In the genomic region with DNA sequence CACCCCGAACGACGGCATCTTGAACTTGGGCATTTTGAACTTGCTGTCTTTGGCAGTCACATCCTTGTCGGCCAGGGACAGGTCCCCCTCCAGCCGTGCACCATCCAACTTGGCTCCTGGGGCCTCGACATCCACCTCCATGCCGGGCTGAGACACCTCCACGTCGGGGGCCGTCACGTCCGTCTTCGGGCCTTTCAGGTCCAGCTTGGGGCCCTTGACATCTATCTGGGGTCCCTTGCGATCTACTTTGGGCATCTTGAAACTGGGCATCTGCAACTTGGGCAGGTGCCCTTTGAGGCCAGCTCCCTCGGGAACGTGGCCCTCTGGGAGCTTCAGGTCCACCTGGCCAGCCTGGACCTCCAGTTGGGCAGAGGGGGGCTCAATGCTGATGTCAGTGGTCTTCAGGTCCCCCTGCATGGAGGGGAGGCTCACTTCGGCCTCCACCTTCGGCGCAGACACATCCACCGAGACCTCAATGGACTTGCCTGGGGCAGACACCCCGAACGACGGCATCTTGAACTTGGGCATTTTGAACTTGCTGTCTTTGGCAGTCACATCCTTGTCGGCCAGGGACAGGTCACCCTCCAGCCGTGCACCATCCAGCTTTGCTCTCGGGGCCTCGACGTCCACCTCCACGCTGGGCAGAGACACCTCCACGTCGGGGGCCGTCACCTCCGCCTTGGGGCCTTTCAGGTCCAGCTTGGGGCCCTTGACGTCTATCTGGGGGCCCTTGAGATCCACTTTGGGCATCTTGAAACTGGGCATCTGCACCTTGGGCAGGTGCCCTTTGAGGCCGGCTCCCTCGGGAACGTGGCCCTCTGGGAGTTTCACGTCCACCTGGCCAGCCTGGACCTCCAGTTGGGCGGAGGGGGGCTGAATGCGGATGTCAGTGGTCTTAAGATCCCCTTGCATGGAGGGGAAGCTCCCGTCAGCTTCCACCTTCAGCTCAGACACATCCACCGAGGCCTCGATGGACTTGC, we compare ENCODE assay signal across 8 cellular contexts. TPM values are rescaled to one million over a fixed set of nuclear protein-coding genes. Genes with fewer than 3 reads are reported as not detected.
DNase-seq lines count a peak whose midpoint lies in the region; ATAC-seq, FAIRE-seq and TF ChIP-seq lines count a peak whose summit lies in the region.
"Not testable (repeated sequence)": the region's sequence is repeated elsewhere in the genome, so short reads cannot be mapped to it uniquely, and the experiment has no call there.
"Had no signal": no experiment of that assay in that cellular context is flagged by ENCODE, and none has a peak within 500 bp of the region (broad histone marks: within the 10 kb centered on the region; RNA-seq: fewer than 3 reads in every experiment).

No MANE protein-coding gene starts in this region.

- FAIRE-seq in kidney (lab: Jason Lieb, UNC) = not testable (repeated sequence)

- peak; percentile 33 for DNase-seq in CD14-positive monocyte (ENCODE audit: low spot score)
- peak; percentile 21 for DNase-seq in activated CD4-positive, CD25-positive, alpha-beta regulatory T cell treated with anti-CD3 and anti-CD28 coated beads, Interleukin-2, amount 50 U/mL, for 72 hours
- peak; percentile 15 for DNase-seq in left cardiac atrium
- peak; percentile 47 for DNase-seq in kidney
- DNase-seq in mucosa of descending colon = peak in 2 of 3 donors; percentile 8 to 41
- peak; percentile 73 for DNase-seq in posterior vena cava (ENCODE audit: low spot score)

- not testable (repeated sequence) for H3K27ac ChIP-seq in kidney (ENCODE audit: low read depth in 2 of 2, low read length in 2 of 2)

- H3K4me1 ChIP-seq in kidney (ENCODE audit: control insufficient read depth in 1 of 2, insufficient read depth in 1 of 2, low read depth in 1 of 2, low read length in 2 of 2); mucosa of descending colon (ENCODE audit: low read depth): not testable (repeated sequence)

- H3K9me3 Mint-ChIP-seq in CD14-positive monocyte = not testable (repeated sequence)

- not testable (repeated sequence) for H3K4me3 ChIP-seq in kidney (ENCODE audit: low read length in 2 of 2); mucosa of descending colon

- H3K27ac Mint-ChIP-seq in CD14-positive monocyte = not testable (repeated sequence)

- not testable (repeated sequence) for H3K36me3 Mint-ChIP-seq in CD14-positive monocyte

- not testable (repeated sequence) for H3K4me3 Mint-ChIP-seq in CD14-positive monocyte

- H3K27me3 Mint-ChIP-seq in CD14-positive monocyte (ENCODE audit: low read depth in 3 of 3) = not testable (repeated sequence)

- TF ChIP-seq CTCF in CD14-positive monocyte (IDR thresholded peaks at IDR 0.05); kidney (IDR thresholded peaks at IDR 0.05; ENCODE audit: borderline replicate concordance, extremely low read depth, insufficient read depth); mucosa of descending colon (IDR thresholded peaks at IDR 0.05): not testable (repeated sequence)

- ATAC-seq in left cardiac atrium, mucosa of descending colon: not testable (repeated sequence)

- not testable (repeated sequence) for H3K9me3 ChIP-seq in kidney (ENCODE audit: control insufficient read depth in 1 of 2, low read length in 2 of 2); mucosa of descending colon

- H3K36me3 ChIP-seq in kidney (ENCODE audit: control insufficient read depth in 1 of 2, insufficient read depth in 2 of 2, low read length in 2 of 2); mucosa of descending colon (ENCODE audit: low read depth): not testable (repeated sequence)

- not testable (repeated sequence) for H3K4me1 Mint-ChIP-seq in CD14-positive monocyte

- intact Hi-C loops in CD14-positive monocyte (cut with micrococcal nuclease); left cardiac atrium (cut with DNase I); kidney (cut with DNase I); mucosa of descending colon (cut with DNase I, micrococcal nuclease); posterior vena cava (cut with DNase I): not testable (repeated sequence)

- H3K9ac ChIP-seq in kidney (ENCODE audit: low read length in 2 of 2) = not testable (repeated sequence)

RNA-seq across cellular contexts. Expression of a gene that starts 21.6 kb away (rescaled TPM):
- polyA plus RNA-seq in CD14-positive monocyte (10 to 100 TPM; 15.1 to 15.5 TPM), kidney (ENCODE audit: insufficient read depth, low read depth, low replicate concordance) (not detected)
- total RNA-seq in left cardiac atrium (under 1 TPM; 0.13 to 0.24 TPM), kidney (3.2 TPM), mucosa of descending colon (1 to 10 TPM in 1 of 3 donors, under 1 TPM in 2; 0.38 to 2.2 (median 0.39) TPM), posterior vena cava (under 1 TPM in 1 of 2 donors, not detected in 1; 0.24 TPM)
- total RNA-seq: Caco-2; CD4-positive, CD25-positive, alpha-beta regulatory T cell had no signal

RNA-seq across cellular contexts. Expression of a gene that starts 31.9 kb away (rescaled TPM):
- polyA plus RNA-seq in CD14-positive monocyte (under 1 TPM in 1 of 2 donors, not detected in 1; 0.01 TPM), kidney (ENCODE audit: insufficient read depth, low read depth, low replicate concordance) (1.1 TPM)
- total RNA-seq in left cardiac atrium (1 to 10 TPM; 7.1 to 9.7 TPM), kidney (72.0 TPM), mucosa of descending colon (100 to 1,000 TPM in 1 of 3 donors, 10 to 100 TPM in 1, 1 to 10 TPM in 1; 4.6 to 145 (median 20.3) TPM), posterior vena cava (100 to 1,000 TPM; 242 to 274 TPM)
- total RNA-seq: CD4-positive, CD25-positive, alpha-beta regulatory T cell had no signal
- polyA plus RNA-seq: CD4-positive, CD25-positive, alpha-beta regulatory T cell had no signal

RNA-seq across cellular contexts. Expression of a gene that starts 39.3 kb away (rescaled TPM):
- under 1 TPM; 0.62 to 0.76 TPM for polyA plus RNA-seq in CD14-positive monocyte
- 1 to 10 TPM; 1.9 TPM for total RNA-seq in left cardiac atrium
- total RNA-seq in kidney = 22.6 TPM
- 13.2 TPM for polyA plus RNA-seq in kidney (ENCODE audit: insufficient read depth, low read depth, low replicate concordance)
- 1 to 10 TPM; 6.0 to 8.4 (median 6.9) TPM for total RNA-seq in mucosa of descending colon
- total RNA-seq in posterior vena cava = 1 to 10 TPM; 4.7 to 5.6 TPM

Comparison
In these comparisons a context has a peak if more than half of its experiments do, and no peak if none do; other contexts are left out.
1. DNase-seq: peak in every context shown above with its lines; median percentile 73 in posterior vena cava; 47 in kidney; 33 in CD14-positive monocyte; 24 in mucosa of descending colon; 21 in activated CD4-positive, CD25-positive, alpha-beta regulatory T cell treated with anti-CD3 and anti-CD28 coated beads, Interleukin-2, amount 50 U/mL, for 72 hours; 15 in left cardiac atrium.